19 cellular contexts compared by ENCODE assay signal in genomic region chr7:36092221-36092771, GRCh38.
"Had no signal": no experiment of that assay in that cellular context is flagged by ENCODE, and none has a peak within 500 bp of the region (broad histone marks: within the 10 kb centered on the region; RNA-seq: fewer than 3 reads in every experiment).

No MANE protein-coding gene starts in this region.

- H3K36me3 ChIP-seq: thyroid gland, vagina had no signal

- H3K27me3 Mint-ChIP-seq: activated naive CD4-positive, alpha-beta T cell treated with anti-CD3 and anti-CD28 coated beads, Interleukin-2, amount 10 ng/mL, durations not matched to agents 7 days and 5 days had no signal

- H3K9me3 ChIP-seq: psoas muscle, thyroid gland, vagina had no signal

- H3K4me3 ChIP-seq: psoas muscle, thyroid gland, vagina had no signal

- DNase-seq: activated CD4-positive, alpha-beta T cell treated with anti-CD3 and anti-CD28 coated beads, Interleukin-2, amount 50 U/mL, for 1 hour; activated CD4-positive, CD25-positive, alpha-beta regulatory T cell treated with anti-CD3 and anti-CD28 coated beads, Interleukin-2, amount 50 U/mL, for 72 hours; activated CD8-positive, alpha-beta memory T cell treated with anti-CD3 and anti-CD28 coated beads for 24 hours; activated CD8-positive, alpha-beta memory T cell treated with anti-CD3 and anti-CD28 coated beads, Interleukin-2, amount 50 U/mL, for 48 hours; activated effector memory CD4-positive, alpha-beta T cell treated with Interleukin-2 at 50 U/mL for 16 hours; activated naive CD4-positive, alpha-beta T cell treated with anti-CD3 and anti-CD28 coated beads, Interleukin-2, amount 10 ng/mL, durations not matched to agents 7 days and 5 days; activated T-cell treated with anti-CD3 and anti-CD28 coated beads, Interleukin-2, amount 50 U/mL, for 48 hours; dermis blood vessel endothelial cell; effector memory CD8-positive, alpha-beta T cell; hypothalamus; islet precursor cell; naive B cell; psoas muscle; stimulated activated naive CD4-positive, alpha-beta T cell; thyroid gland had no signal

- H3K27ac Mint-ChIP-seq: activated naive CD4-positive, alpha-beta T cell treated with anti-CD3 and anti-CD28 coated beads, Interleukin-2, amount 10 ng/mL, durations not matched to agents 7 days and 5 days; effector memory CD8-positive, alpha-beta T cell; memory B cell; naive B cell; T-helper 1 cell treated with Interleukin-12 subunit alpha and Interleukin-12 subunit beta and Interleukin-4 antibody, amounts not matched to agents 30 μg/mL and 1 μg/mL, for 36 hours had no signal

- H3K4me3 Mint-ChIP-seq: activated naive CD4-positive, alpha-beta T cell treated with anti-CD3 and anti-CD28 coated beads, Interleukin-2, amount 10 ng/mL, durations not matched to agents 7 days and 5 days; effector memory CD8-positive, alpha-beta T cell; memory B cell; naive B cell; neural crest cell; T-helper 1 cell treated with Interleukin-12 subunit alpha and Interleukin-12 subunit beta and Interleukin-4 antibody, amounts not matched to agents 30 μg/mL and 1 μg/mL, for 36 hours had no signal

- H3K36me3 Mint-ChIP-seq: activated naive CD4-positive, alpha-beta T cell treated with anti-CD3 and anti-CD28 coated beads, Interleukin-2, amount 10 ng/mL, durations not matched to agents 7 days and 5 days had no signal

- H3K27me3 ChIP-seq: thyroid gland, vagina had no signal

- H3K9me3 Mint-ChIP-seq: activated naive CD4-positive, alpha-beta T cell treated with anti-CD3 and anti-CD28 coated beads, Interleukin-2, amount 10 ng/mL, durations not matched to agents 7 days and 5 days; effector memory CD8-positive, alpha-beta T cell had no signal

- H3K4me1 Mint-ChIP-seq: activated naive CD4-positive, alpha-beta T cell treated with anti-CD3 and anti-CD28 coated beads, Interleukin-2, amount 10 ng/mL, durations not matched to agents 7 days and 5 days; memory B cell; naive B cell; neural crest cell had no signal

- H3K4me1 ChIP-seq: thyroid gland, vagina had no signal

- H3K27ac ChIP-seq: psoas muscle, thyroid gland, vagina had no signal
